In genomic region chr16:53912155-53912554, GRCh38 we compare ENCODE assay signal across 9 cellular contexts.
DNase-seq lines count a peak whose midpoint lies in the region; ATAC-seq and TF ChIP-seq lines count a peak whose summit lies in the region.
"Had no signal": no experiment of that assay in that cellular context is flagged by ENCODE, and none has a peak within 500 bp of the region (broad histone marks: within the 10 kb centered on the region; RNA-seq: fewer than 3 reads in every experiment).

No MANE protein-coding gene starts in this region.

- no peaks in the 10 kb centered on the region; the same call in 1 of the 2 replicates for H3K36me3 ChIP-seq in BE2C
- H3K36me3 ChIP-seq: transverse colon had no signal

- H3K4me1 Mint-ChIP-seq in T-helper 2 cell treated with Interferon-gamma antibody and Interleukin-4, amounts not matched to agents 5 μg/mL and 100 μg/mL, for 36 hours (ENCODE audit: low read depth), result peaks cover 45% of the 10 kb centered on the region
- peaks cover 10% of the 10 kb centered on the region for H3K4me1 Mint-ChIP-seq in type B pancreatic cell (ENCODE audit: unreplicated experiment)

- H3K4me3 ChIP-seq in BE2C (ENCODE audit: low read depth, low read length), result no peak overlapping the region
- H3K4me3 ChIP-seq: transverse colon had no signal

- DNase-seq in Caki2 (ENCODE audit: low read depth) (peak; percentile 63), iris pigment epithelial cell (ENCODE audit: low read depth) (peak; percentile 67), type B pancreatic cell (ENCODE audit: extremely low spot score, unreplicated experiment) (no peak), LoVo (ENCODE audit: low spot score) (no peak), BE2C (no peak)
- DNase-seq in T-helper 2 cell treated with Interferon-gamma antibody and Interleukin-4, amounts not matched to agents 5 μg/mL and 100 μg/mL, for 36 hours (ENCODE audit: low spot score), result peak; percentile 68
- DNase-seq: transverse colon had no signal

- no peak overlapping the region for H3K27ac Mint-ChIP-seq in T-helper 2 cell treated with Interferon-gamma antibody and Interleukin-4, amounts not matched to agents 5 μg/mL and 100 μg/mL, for 36 hours
- no peak overlapping the region for H3K27ac Mint-ChIP-seq in type B pancreatic cell

- H3K9me3 ChIP-seq in BE2C, result no peaks in the 10 kb centered on the region
- H3K9me3 ChIP-seq: transverse colon had no signal

- ATAC-seq in GM21619 (IDR thresholded peaks at IDR 0.05; ENCODE audit: unreplicated experiment) (peak; percentile 74), GM19035 (IDR thresholded peaks at IDR 0.05; ENCODE audit: unreplicated experiment) (no peak)

- no peaks in the 10 kb centered on the region; the same call in 1 of the 2 replicates for H3K4me1 ChIP-seq in BE2C

- peaks cover 9% of the 10 kb centered on the region for H3K36me3 Mint-ChIP-seq in T-helper 2 cell treated with Interferon-gamma antibody and Interleukin-4, amounts not matched to agents 5 μg/mL and 100 μg/mL, for 36 hours (ENCODE audit: low read depth)
- no peaks in the 10 kb centered on the region for H3K36me3 Mint-ChIP-seq in type B pancreatic cell

- in situ Hi-C loops in Caki2 (cut with HindIII; ENCODE audit: low pct_unique_long_range_greater_than_20kb, low sequenced_read_pairs), result no loop called here

- H3K27me3 Mint-ChIP-seq in T-helper 2 cell treated with Interferon-gamma antibody and Interleukin-4, amounts not matched to agents 5 μg/mL and 100 μg/mL, for 36 hours (ENCODE audit: low read depth), result no peaks in the 10 kb centered on the region
- H3K27me3 Mint-ChIP-seq in type B pancreatic cell, result no peaks in the 10 kb centered on the region

- no peaks in the 10 kb centered on the region for H3K27me3 ChIP-seq in BE2C
- H3K27me3 ChIP-seq: transverse colon had no signal

- TF ChIP-seq CTCF in type B pancreatic cell (conservative IDR thresholded peaks at IDR 0.05) (no peak), BE2C (IDR thresholded peaks at IDR 0.05; ENCODE audit: low read depth, low read length) (no peak)

- H3K9me3 Mint-ChIP-seq in T-helper 2 cell treated with Interferon-gamma antibody and Interleukin-4, amounts not matched to agents 5 μg/mL and 100 μg/mL, for 36 hours, result no peaks in the 10 kb centered on the region
- H3K9me3 Mint-ChIP-seq in type B pancreatic cell, result no peaks in the 10 kb centered on the region

- no peak overlapping the region for H3K4me3 Mint-ChIP-seq in T-helper 2 cell treated with Interferon-gamma antibody and Interleukin-4, amounts not matched to agents 5 μg/mL and 100 μg/mL, for 36 hours
- no peak overlapping the region for H3K4me3 Mint-ChIP-seq in type B pancreatic cell

Comparison
In these comparisons a context has a peak if more than half of its experiments do, and no peak if none do; other contexts are left out.
1. DNase-seq: peak in Caki2 (single experiment), T-helper 2 cell treated with Interferon-gamma antibody and Interleukin-4, amounts not matched to agents 5 μg/mL and 100 μg/mL, for 36 hours (single experiment) and iris pigment epithelial cell (single experiment); none in type B pancreatic cell (single experiment), LoVo (single experiment) and BE2C (single experiment).